Comparison of ENCODE assay signal across 8 cellular contexts in the genomic region with DNA sequence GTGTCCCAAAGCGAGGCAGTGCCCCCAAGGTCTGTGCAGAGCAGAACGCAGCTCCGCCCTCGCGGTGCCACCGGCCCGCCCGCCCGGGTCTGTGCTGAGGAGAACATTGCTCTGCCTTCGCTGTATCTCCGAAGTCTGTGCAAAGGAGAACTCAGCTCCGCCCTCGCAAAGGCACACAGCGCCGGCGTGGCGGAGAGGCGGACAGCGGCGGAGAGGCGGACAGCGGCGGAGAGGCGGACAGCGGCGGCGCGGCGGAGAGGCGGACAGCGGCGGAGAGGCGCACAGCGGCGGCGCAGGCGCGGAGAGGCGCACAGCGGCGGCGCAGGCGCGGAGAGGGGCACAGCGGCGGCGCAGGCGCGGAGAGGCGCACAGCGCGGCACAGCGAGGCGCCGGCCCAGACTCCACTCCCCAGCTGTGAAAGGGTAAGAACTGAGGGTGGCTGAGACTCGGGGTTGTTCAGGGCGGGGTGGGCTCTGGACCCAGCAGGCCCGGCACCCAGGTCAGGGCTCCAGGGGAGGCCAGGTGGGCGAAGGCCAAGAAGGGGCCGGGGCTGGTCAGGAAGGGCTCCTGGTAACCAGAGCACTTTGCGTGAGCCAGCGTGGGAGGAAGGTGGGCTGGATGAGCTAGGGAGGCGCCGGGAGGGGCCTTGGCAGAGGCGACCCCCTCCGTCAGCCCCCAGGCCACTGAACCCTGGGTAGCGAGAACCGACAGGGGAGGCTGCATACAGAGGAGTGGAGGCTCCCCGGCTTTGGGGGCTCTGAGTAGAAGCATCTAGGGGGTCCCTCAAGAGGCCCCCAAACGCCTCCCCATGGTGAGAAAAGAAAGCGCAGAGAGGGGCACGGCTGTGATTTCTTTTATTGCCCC. TPM values are rescaled to one million over a fixed set of nuclear protein-coding genes. Genes with fewer than 3 reads are reported as not detected.
DNase-seq lines count a peak whose midpoint lies in the region; ATAC-seq and TF ChIP-seq lines count a peak whose summit lies in the region.
"Not testable (repeated sequence)": the region's sequence is repeated elsewhere in the genome, so short reads cannot be mapped to it uniquely, and the experiment has no call there.

No MANE protein-coding gene starts in this region.

- H3K27me3 Mint-ChIP-seq in T-helper 1 cell treated with Interleukin-12 subunit alpha and Interleukin-12 subunit beta and Interleukin-4 antibody, amounts not matched to agents 30 μg/mL and 1 μg/mL, for 36 hours (ENCODE audit: low read depth); activated naive CD8-positive, alpha-beta T cell treated with anti-CD3 and anti-CD28 coated beads, Interleukin-2, amount 10 ng/mL, durations not matched to agents 7 days and 5 days: not testable (repeated sequence)

- H3K4me3 Mint-ChIP-seq in T-helper 1 cell treated with Interleukin-12 subunit alpha and Interleukin-12 subunit beta and Interleukin-4 antibody, amounts not matched to agents 30 μg/mL and 1 μg/mL, for 36 hours = peak overlapping the region; percentile 88
- peak overlapping the region; percentile 86 for H3K4me3 Mint-ChIP-seq in activated naive CD8-positive, alpha-beta T cell treated with anti-CD3 and anti-CD28 coated beads, Interleukin-2, amount 10 ng/mL, durations not matched to agents 7 days and 5 days

- H3K27me3 ChIP-seq in DND-41 (ENCODE audit: insufficient read depth, low read length, poor library complexity); HCT116 (ENCODE audit: insufficient read depth, low read length): not testable (repeated sequence)

- peak overlapping the region; percentile 59 for H3K27ac Mint-ChIP-seq in T-helper 1 cell treated with Interleukin-12 subunit alpha and Interleukin-12 subunit beta and Interleukin-4 antibody, amounts not matched to agents 30 μg/mL and 1 μg/mL, for 36 hours
- peak overlapping the region; percentile 81 for H3K27ac Mint-ChIP-seq in activated naive CD8-positive, alpha-beta T cell treated with anti-CD3 and anti-CD28 coated beads, Interleukin-2, amount 10 ng/mL, durations not matched to agents 7 days and 5 days

- not testable (repeated sequence) for H3K9me3 Mint-ChIP-seq in T-helper 1 cell treated with Interleukin-12 subunit alpha and Interleukin-12 subunit beta and Interleukin-4 antibody, amounts not matched to agents 30 μg/mL and 1 μg/mL, for 36 hours; activated naive CD8-positive, alpha-beta T cell treated with anti-CD3 and anti-CD28 coated beads, Interleukin-2, amount 10 ng/mL, durations not matched to agents 7 days and 5 days

- intact Hi-C loops in HCT116 (cut with micrococcal nuclease); Right ventricle myocardium inferior (cut with DNase I): not testable (repeated sequence)

- peaks cover 58% of the 10 kb centered on the region for H3K79me2 ChIP-seq in DND-41 (ENCODE audit: insufficient read depth, low read length)
- peaks cover 33% of the 10 kb centered on the region for H3K79me2 ChIP-seq in HCT116 (ENCODE audit: insufficient read depth, low read length)

- peak overlapping the region; percentile 71 for H3K9ac ChIP-seq in DND-41 (ENCODE audit: low read depth, low read length)
- peak overlapping the region; percentile 71 for H3K9ac ChIP-seq in HCT116 (ENCODE audit: low read length)

- DNase-seq in DND-41 (peak; percentile 77), NCI-H1092 (lab: John Stamatoyannopoulos, UW) (peak; percentile 56), Right ventricle myocardium inferior (ENCODE audit: missing footprints) (peak; percentile 85), non-pigmented ciliary epithelial cell (ENCODE audit: low read depth) (peak; percentile 3)
- not testable (repeated sequence) for DNase-seq in HCT116 (ENCODE audit: low read depth, low spot score)
- DNase-seq in activated naive CD8-positive, alpha-beta T cell treated with anti-CD3 and anti-CD28 coated beads, Interleukin-2, amount 10 ng/mL, durations not matched to agents 7 days and 5 days = peak; percentile 91
- peak; percentile 78 for DNase-seq in stimulated activated naive CD8-positive, alpha-beta T cell treated with anti-CD3 and anti-CD28 coated beads, Interleukin-15, Interleukin-2, amounts not matched to agents 100 U/mL and 50 U/mL, for 24 hours

- H3K27ac ChIP-seq in DND-41 (ENCODE audit: low read length) = peak overlapping the region; percentile 72
- peak overlapping the region; percentile 68 for H3K27ac ChIP-seq in HCT116 (ENCODE audit: low read depth, low read length)

- TF ChIP-seq CTCF in DND-41 (IDR thresholded peaks at IDR 0.05; ENCODE audit: borderline replicate concordance, extremely low read depth, low read length, poor library complexity, severe bottlenecking) = peak; percentile 54
- TF ChIP-seq CTCF in HCT116 (IDR thresholded peaks at IDR 0.05 in 2 of 3, conservative IDR thresholded peaks at IDR 0.05 in 1 of 3; ENCODE audit: borderline replicate concordance in 1 of 3, insufficient read depth in 1 of 3, low read depth in 2 of 3, low read length in 2 of 3) = peak in 2 of 3 experiments; percentile 26 to 30; a peak in 3 of 6 replicates

- H2AFZ ChIP-seq in DND-41 (ENCODE audit: low read depth, low read length) = peak overlapping the region; percentile 81
- not testable (repeated sequence) for H2AFZ ChIP-seq in HCT116 (ENCODE audit: low read depth, low read length, poor library complexity, severe bottlenecking)

- ATAC-seq in DND-41 (ENCODE audit: insufficient read depth, low read depth) (peak; percentile 99), HCT116 (peak; percentile 99), Right ventricle myocardium inferior (peak; percentile 100)
- ATAC-seq in activated naive CD8-positive, alpha-beta T cell treated with anti-CD3 and anti-CD28 coated beads, Interleukin-2, amount 10 ng/mL, durations not matched to agents 7 days and 5 days (ENCODE audit: low read depth) = peak; percentile 100
- peak; percentile 100 for ATAC-seq in stimulated activated naive CD8-positive, alpha-beta T cell treated with anti-CD3 and anti-CD28 coated beads, Interleukin-15, Interleukin-2, amounts not matched to agents 100 U/mL and 50 U/mL, for 24 hours

- peaks cover 16% of the 10 kb centered on the region; the same call in 1 of the 2 replicates for H4K20me1 ChIP-seq in DND-41 (ENCODE audit: insufficient read depth, low read length)
- not testable (repeated sequence) for H4K20me1 ChIP-seq in HCT116 (ENCODE audit: insufficient read depth)

- RAD21 ChIA-PET in HCT116 (lab: Charles Lee; ENCODE audit: low non-redundant PET in 1 of 2, low total read pairs in 2 of 2, uncharacterized antibody in 2 of 2, unreplicated experiment in 2 of 2) = not testable (repeated sequence)

- H3K36me3 Mint-ChIP-seq in T-helper 1 cell treated with Interleukin-12 subunit alpha and Interleukin-12 subunit beta and Interleukin-4 antibody, amounts not matched to agents 30 μg/mL and 1 μg/mL, for 36 hours (ENCODE audit: low read depth); activated naive CD8-positive, alpha-beta T cell treated with anti-CD3 and anti-CD28 coated beads, Interleukin-2, amount 10 ng/mL, durations not matched to agents 7 days and 5 days: not testable (repeated sequence)

- CTCF ChIA-PET in HCT116 (lab: Charles Lee) = interaction anchor here (1.0 kb wide), 1 partner anchor 63 kb away, joined by 3 read pairs; no protein-coding TSS in a partner anchor

- TSS peak; percentile 40 for BruUV-seq in HCT116 (replicated peaks; lab: Mats Ljungman, UMichigan)

- not testable (repeated sequence) for H3K9me3 ChIP-seq in DND-41 (ENCODE audit: insufficient read depth, low read length, severe bottlenecking); HCT116 (ENCODE audit: control insufficient read depth in 1 of 2, insufficient read depth in 1 of 2, low read depth in 1 of 2, low read length in 2 of 2)

- peak overlapping the region; percentile 73 for H3K4me2 ChIP-seq in DND-41 (ENCODE audit: insufficient read depth, low read length)
- peak overlapping the region; percentile 71 for H3K4me2 ChIP-seq in HCT116 (ENCODE audit: low read length)

- H3K9me2 ChIP-seq in HCT116 (ENCODE audit: insufficient read depth) = not testable (repeated sequence)

- POLR2A ChIA-PET in HCT116 (lab: Charles Lee) = not testable (repeated sequence)
- POLR2A ChIA-PET in activated naive CD8-positive, alpha-beta T cell treated with anti-CD3 and anti-CD28 coated beads, Interleukin-2, amount 10 ng/mL, durations not matched to agents 7 days and 5 days (lab: Charles Lee) = interaction anchor here (1.3 kb wide), 1 partner anchor 87 kb away, joined by 4 read pairs; no protein-coding TSS in a partner anchor

- H3K36me3 ChIP-seq in DND-41 (ENCODE audit: insufficient read depth, low read length) = peaks cover 13% of the 10 kb centered on the region
- H3K36me3 ChIP-seq in HCT116 (ENCODE audit: control insufficient read depth in 1 of 2, insufficient read depth in 2 of 2, low read length in 2 of 2) = not testable (repeated sequence)

- not testable (repeated sequence) for TF ChIP-seq RAD21 in HCT116 (IDR thresholded peaks at IDR 0.05; ENCODE audit: low read depth)

- TF ChIP-seq POLR2A in HCT116 (IDR thresholded peaks at IDR 0.05; ENCODE audit: borderline replicate concordance, extremely low read depth, insufficient read depth, insufficient read length) = not testable (repeated sequence)

- H3K4me1 Mint-ChIP-seq in T-helper 1 cell treated with Interleukin-12 subunit alpha and Interleukin-12 subunit beta and Interleukin-4 antibody, amounts not matched to agents 30 μg/mL and 1 μg/mL, for 36 hours (ENCODE audit: low read depth) = peaks cover 16% of the 10 kb centered on the region
- H3K4me1 Mint-ChIP-seq in activated naive CD8-positive, alpha-beta T cell treated with anti-CD3 and anti-CD28 coated beads, Interleukin-2, amount 10 ng/mL, durations not matched to agents 7 days and 5 days = peaks cover 22% of the 10 kb centered on the region

- H3K4me1 ChIP-seq in DND-41 (ENCODE audit: insufficient read depth, low read length) = peaks cover 16% of the 10 kb centered on the region
- not testable (repeated sequence) for H3K4me1 ChIP-seq in HCT116 (ENCODE audit: control insufficient read depth in 1 of 2, insufficient read depth in 2 of 2, low read length in 2 of 2)

- H3K4me3 ChIP-seq in DND-41 (ENCODE audit: low read depth in 1 of 2, low read length in 2 of 2) (peak overlapping the region; percentile 73 to 93; a peak in 3 of 4 replicates), HCT116 (replicated peaks in 1 of 2; ENCODE audit: low read depth in 1 of 2, low read length in 2 of 2) (peak overlapping the region; percentile 65 to 71)

TF ChIP-seq in HCT116, 20 proteins besides CTCF, POLR2A, EP300 and RAD21:
- TF ChIP-seq POLR2AphosphoS5 (IDR thresholded peaks at IDR 0.05; ENCODE audit: low read depth, low read length) (peak; percentile 64), EGR1 (IDR thresholded peaks at IDR 0.05; ENCODE audit: low read depth) (peak; percentile 61)
- TF ChIP-seq, protein P1, sequence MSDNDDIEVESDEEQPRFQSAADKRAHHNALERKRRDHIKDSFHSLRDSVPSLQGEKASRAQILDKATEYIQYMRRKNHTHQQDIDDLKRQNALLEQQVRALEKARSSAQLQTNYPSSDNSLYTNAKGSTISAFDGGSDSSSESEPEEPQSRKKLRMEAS (IDR thresholded peaks at IDR 0.05) = peak; percentile 15; the same call in 1 of the 2 replicates
TF ChIP-seq in HCT116: peak in this region for 3; not testable (repeated sequence) for 17.

RNA-seq across cellular contexts. Expression of a gene that starts 53.4 kb away (rescaled TPM):
- total RNA-seq in HCT116 (2021; ENCODE audit: unreplicated experiment) (not detected), Right ventricle myocardium inferior (not detected)
- polyA plus RNA-seq in HCT116 (2012) = not detected in 2 replicates
- total RNA-seq in activated naive CD8-positive, alpha-beta T cell treated with anti-CD3 and anti-CD28 coated beads, Interleukin-2, amount 10 ng/mL, durations not matched to agents 7 days and 5 days = not detected
